Comparison of ENCODE assay signal across 11 cellular contexts in the genomic region with DNA sequence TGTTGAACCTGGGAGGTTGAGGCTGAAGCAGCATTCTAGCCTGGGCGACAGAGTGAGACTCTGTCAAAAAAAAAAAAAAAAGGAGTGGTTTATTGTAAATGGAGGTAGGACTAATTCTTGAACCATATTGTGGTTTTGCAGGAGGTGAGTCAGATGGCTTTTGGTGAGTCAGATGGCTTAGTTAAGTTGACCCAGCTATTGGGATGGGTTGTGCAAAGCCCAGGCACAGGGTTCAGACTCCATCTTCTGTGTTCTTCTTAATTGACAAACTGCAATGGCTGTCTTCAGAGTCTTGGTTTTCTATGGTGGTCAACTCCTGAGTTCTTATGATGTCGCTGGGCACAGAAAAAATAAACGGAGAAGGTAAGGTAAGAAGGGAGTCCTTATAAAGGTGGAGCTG.
DNase-seq lines count a peak whose midpoint lies in the region; ATAC-seq and TF ChIP-seq lines count a peak whose summit lies in the region.
"Had no signal": no experiment of that assay in that cellular context is flagged by ENCODE, and none has a peak within 500 bp of the region (broad histone marks: within the 10 kb centered on the region; RNA-seq: fewer than 3 reads in every experiment).

No MANE protein-coding gene starts in this region.

- peaks cover 45% of the 10 kb centered on the region for H3K4me1 Mint-ChIP-seq in activated CD4-positive, alpha-beta memory T cell treated with anti-CD3 and anti-CD28 coated beads, Interleukin-2, amount 10 ng/mL, durations not matched to agents 7 days and 5 days

- H3K27me3 ChIP-seq in foreskin keratinocyte (no peaks in the 10 kb centered on the region), right cardiac atrium (ENCODE audit: control insufficient read depth, insufficient read depth) (no peaks in the 10 kb centered on the region), aorta (ENCODE audit: control insufficient read depth in 1 of 2, insufficient read depth in 2 of 2, low read length in 1 of 2) (no peaks in the 10 kb centered on the region)

- in situ Hi-C loops in Caki2 (cut with HindIII; ENCODE audit: low pct_unique_long_range_greater_than_20kb, low sequenced_read_pairs) = no loop called here

- H3K27me3 Mint-ChIP-seq in activated CD4-positive, alpha-beta memory T cell treated with anti-CD3 and anti-CD28 coated beads, Interleukin-2, amount 10 ng/mL, durations not matched to agents 7 days and 5 days = peaks cover 5% of the 10 kb centered on the region

- H3K4me3 Mint-ChIP-seq in activated CD4-positive, alpha-beta memory T cell treated with anti-CD3 and anti-CD28 coated beads, Interleukin-2, amount 10 ng/mL, durations not matched to agents 7 days and 5 days = no peak overlapping the region

- POLR2A ChIA-PET in activated CD4-positive, alpha-beta memory T cell treated with anti-CD3 and anti-CD28 coated beads, Interleukin-2, amount 10 ng/mL, durations not matched to agents 7 days and 5 days (lab: Charles Lee) = no interaction called here
- POLR2A ChIA-PET in OCI-LY7 (lab: Charles Lee) = no interaction called here

- no peaks in the 10 kb centered on the region for H3K9me3 ChIP-seq in right cardiac atrium (ENCODE audit: control insufficient read depth, low read length)
- H3K9me3 ChIP-seq in OCI-LY7 (ENCODE audit: low read length) = no peaks in the 10 kb centered on the region
- H3K9me3 ChIP-seq in aorta (ENCODE audit: control insufficient read depth, low read length) = no peaks in the 10 kb centered on the region

- intact Hi-C loops in right cardiac atrium (cut with DNase I) = no loop called here
- intact Hi-C loops in OCI-LY7 (cut with micrococcal nuclease; ENCODE audit: unreplicated experiment) = no loop called here
- intact Hi-C loops in aorta (cut with DNase I) = no loop called here

- H3K27ac ChIP-seq in foreskin keratinocyte (peak overlapping the region; percentile 74), right cardiac atrium (ENCODE audit: low read length) (no peak overlapping the region), OCI-LY7 (ENCODE audit: low read depth, low read length, poor library complexity, severe bottlenecking) (no peak overlapping the region), aorta (ENCODE audit: low read depth in 1 of 2, low read length in 2 of 2) (no peak overlapping the region)

- H3K4me1 ChIP-seq in foreskin keratinocyte (peaks cover 31% of the 10 kb centered on the region), right cardiac atrium (ENCODE audit: control insufficient read depth, insufficient read depth, low read length) (peaks cover 4% of the 10 kb centered on the region), OCI-LY7 (ENCODE audit: insufficient read depth, low read length, poor library complexity, severe bottlenecking) (no peaks in the 10 kb centered on the region), aorta (ENCODE audit: control insufficient read depth in 1 of 2, insufficient read depth in 2 of 2, low read length in 2 of 2) (peaks cover 0 to 2% of the 10 kb centered on the region in 2 donors)

- TF ChIP-seq CTCF in foreskin keratinocyte (conservative IDR thresholded peaks at IDR 0.05) (no peak), OCI-LY7 (conservative IDR thresholded peaks at IDR 0.05; ENCODE audit: low read length) (no peak)

- no peaks in the 10 kb centered on the region for H3K36me3 Mint-ChIP-seq in activated CD4-positive, alpha-beta memory T cell treated with anti-CD3 and anti-CD28 coated beads, Interleukin-2, amount 10 ng/mL, durations not matched to agents 7 days and 5 days (ENCODE audit: low read depth)

- WGBS in right cardiac atrium = 93% methylated on average over 3 of the region's 3 CpGs
- 94 to 96% methylated on average over 3 of the region's 3 CpGs for WGBS in aorta, 2 donors

- no TSS peak for BruUV-seq in OCI-LY7 (replicated peaks; lab: Mats Ljungman, UMichigan)

- H3K9me3 Mint-ChIP-seq in activated CD4-positive, alpha-beta memory T cell treated with anti-CD3 and anti-CD28 coated beads, Interleukin-2, amount 10 ng/mL, durations not matched to agents 7 days and 5 days = no peaks in the 10 kb centered on the region

- peak overlapping the region; percentile 71 for H3K27ac Mint-ChIP-seq in activated CD4-positive, alpha-beta memory T cell treated with anti-CD3 and anti-CD28 coated beads, Interleukin-2, amount 10 ng/mL, durations not matched to agents 7 days and 5 days

- ATAC-seq in foreskin keratinocyte = peak; percentile 84
- no peak for ATAC-seq in right cardiac atrium
- no peak for ATAC-seq in aorta (ENCODE audit: low FRiP score)

- H3K9me2 ChIP-seq in OCI-LY7 (ENCODE audit: insufficient read depth, low read length) = no peaks in the 10 kb centered on the region

- no peaks in the 10 kb centered on the region for H3K36me3 ChIP-seq in OCI-LY7 (ENCODE audit: insufficient read depth, low read length)
- no peaks in the 10 kb centered on the region for H3K36me3 ChIP-seq in aorta (ENCODE audit: control insufficient read depth in 1 of 2, insufficient read depth in 2 of 2, low read length in 1 of 2)

- H3K4me3 ChIP-seq in right cardiac atrium (ENCODE audit: low read length) = no peak overlapping the region
- H3K4me3 ChIP-seq in OCI-LY7 (ENCODE audit: low read depth, low read length, poor library complexity, severe bottlenecking) = no peak overlapping the region
- no peak overlapping the region for H3K4me3 ChIP-seq in aorta (ENCODE audit: low read length in 2 of 2)

- H2AFZ ChIP-seq in OCI-LY7 (ENCODE audit: low read length) = no peak overlapping the region

- DNase-seq in Caki2 (ENCODE audit: low read depth) = peak; percentile 39
- peak; percentile 30 for DNase-seq in HK-2 (ENCODE audit: unreplicated experiment)
- peak; percentile 50 for DNase-seq in activated CD4-positive, alpha-beta memory T cell treated with anti-CD3 and anti-CD28 coated beads, Interleukin-2, amount 10 ng/mL, durations not matched to agents 7 days and 5 days
- peak; percentile 89 to 93 for DNase-seq in foreskin keratinocyte
- no peak for DNase-seq in right cardiac atrium
- no peak for DNase-seq in DMS 273 treated with DMSO at 0.1 percent for 48 hours (lab: John Stamatoyannopoulos, UW)
- DNase-seq in OCI-LY7 (ENCODE audit: low spot score) = no peak
- no peak for DNase-seq in aorta
- DNase-seq: activated gamma-delta T cell treated with Interleukin-2 at 50 U/mL for 16 hours, GDM1, NCI-H2107 had no signal

- no peaks in the 10 kb centered on the region for H3K79me2 ChIP-seq in OCI-LY7 (ENCODE audit: insufficient read depth, low read depth, low read length)

- CTCF ChIA-PET in activated CD4-positive, alpha-beta memory T cell treated with anti-CD3 and anti-CD28 coated beads, Interleukin-2, amount 10 ng/mL, durations not matched to agents 7 days and 5 days (lab: Charles Lee) = interaction anchor here (0.9 kb wide), 1 partner anchor 199 kb away, joined by 3 read pairs; no protein-coding TSS in a partner anchor
- CTCF ChIA-PET in OCI-LY7 (lab: Charles Lee; ENCODE audit: unreplicated experiment) = no interaction called here

- no peaks in the 10 kb centered on the region for H4K20me1 ChIP-seq in OCI-LY7 (ENCODE audit: insufficient read depth, low read length)

- no peak overlapping the region for H3K4me2 ChIP-seq in OCI-LY7 (ENCODE audit: low read length)

Comparison
In these comparisons a context has a peak if more than half of its experiments do, and no peak if none do; other contexts are left out.
1. DNase-seq: peak in Caki2 (single experiment), HK-2 (single experiment), activated CD4-positive, alpha-beta memory T cell treated with anti-CD3 and anti-CD28 coated beads, Interleukin-2, amount 10 ng/mL, durations not matched to agents 7 days and 5 days (single experiment) and foreskin keratinocyte (2 of 2); none in right cardiac atrium (0 of 3), DMS 273 treated with DMSO at 0.1 percent for 48 hours (single experiment), OCI-LY7 (single experiment) and aorta (0 of 2).